1 cellular context compared by ENCODE assay signal in the genomic region with DNA sequence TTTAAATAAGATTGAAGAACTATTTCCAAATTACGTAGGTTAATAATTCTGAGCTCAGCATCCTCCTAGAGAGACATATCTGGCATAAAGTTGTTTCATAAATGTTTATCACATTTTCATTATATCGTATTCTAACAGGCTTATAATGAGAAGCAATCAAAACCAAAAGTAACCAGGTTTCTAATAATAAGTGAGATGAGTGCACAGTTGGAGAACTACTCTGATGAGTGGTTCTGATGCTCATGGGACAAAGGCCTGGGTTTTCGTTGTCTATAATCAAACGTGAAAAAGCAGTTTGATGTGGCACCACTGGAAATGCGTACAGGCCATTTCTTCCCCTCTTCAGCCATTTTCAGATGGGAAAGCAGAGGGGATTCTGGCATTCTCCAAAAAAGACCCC.
TF ChIP-seq lines count a peak whose summit lies in the region.

No MANE protein-coding gene starts in this region.

TF ChIP-seq in IMR-90, 13 proteins besides CTCF, POLR2A, EP300 and RAD21:
- TF ChIP-seq MAZ (IDR thresholded peaks at IDR 0.05; ENCODE audit: borderline replicate concordance, low read depth, low read length) = no peak
- TF ChIP-seq, protein P1, sequence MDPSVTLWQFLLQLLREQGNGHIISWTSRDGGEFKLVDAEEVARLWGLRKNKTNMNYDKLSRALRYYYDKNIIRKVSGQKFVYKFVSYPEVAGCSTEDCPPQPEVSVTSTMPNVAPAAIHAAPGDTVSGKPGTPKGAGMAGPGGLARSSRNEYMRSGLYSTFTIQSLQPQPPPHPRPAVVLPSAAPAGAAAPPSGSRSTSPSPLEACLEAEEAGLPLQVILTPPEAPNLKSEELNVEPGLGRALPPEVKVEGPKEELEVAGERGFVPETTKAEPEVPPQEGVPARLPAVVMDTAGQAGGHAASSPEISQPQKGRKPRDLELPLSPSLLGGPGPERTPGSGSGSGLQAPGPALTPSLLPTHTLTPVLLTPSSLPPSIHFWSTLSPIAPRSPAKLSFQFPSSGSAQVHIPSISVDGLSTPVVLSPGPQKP (IDR thresholded peaks at IDR 0.05; ENCODE audit: borderline replicate concordance, low read depth, low read length) = no peak
